Comparison of ENCODE assay signal across 11 cellular contexts in the genomic region with DNA sequence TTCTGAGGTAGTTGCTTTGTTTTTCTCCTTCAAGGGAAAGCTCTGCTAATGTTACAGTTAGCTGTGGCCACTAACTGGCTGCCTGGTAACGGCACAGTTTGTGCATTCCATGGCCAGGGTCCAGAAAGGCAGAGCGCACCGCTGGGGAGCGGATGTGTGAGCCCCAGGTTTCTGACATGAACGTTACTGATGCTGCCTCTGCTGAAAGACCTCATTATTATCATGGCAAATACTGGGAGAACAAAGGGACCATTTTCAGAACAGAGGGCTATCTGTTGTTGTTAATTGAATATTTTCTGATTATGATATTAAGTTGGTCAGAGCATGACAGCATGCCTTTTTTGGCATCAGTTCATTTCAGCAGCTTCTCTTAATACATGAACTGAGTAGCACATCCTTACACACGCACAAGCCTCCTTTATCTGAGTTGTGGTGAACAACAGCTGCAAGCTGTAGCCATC.
DNase-seq lines count a peak whose midpoint lies in the region; ATAC-seq, FAIRE-seq and TF ChIP-seq lines count a peak whose summit lies in the region.
"Had no signal": no experiment of that assay in that cellular context is flagged by ENCODE, and none has a peak within 500 bp of the region (broad histone marks: within the 10 kb centered on the region; RNA-seq: fewer than 3 reads in every experiment).

No MANE protein-coding gene starts in this region.

- ATAC-seq in GM19395 (IDR thresholded peaks at IDR 0.05; ENCODE audit: unreplicated experiment) (peak; percentile 30), psoas muscle (peak in 3 of 4 donors; percentile 76 to 89 (median 81))
- ATAC-seq in activated CD8-positive, alpha-beta T cell treated with anti-CD3 and anti-CD28 coated beads for 36 hours, result no peak

- intact Hi-C loops in psoas muscle (cut with DNase I), result no loop called here
- intact Hi-C loops in activated CD8-positive, alpha-beta T cell treated with anti-CD3 and anti-CD28 coated beads for 36 hours (cut with micrococcal nuclease), result no loop called here

- H3K27me3 Mint-ChIP-seq in activated CD8-positive, alpha-beta T cell treated with anti-CD3 and anti-CD28 coated beads for 36 hours, result peaks cover 1% of the 10 kb centered on the region

- no peaks in the 10 kb centered on the region for H3K9me3 ChIP-seq in psoas muscle
- H3K9me3 ChIP-seq: SJSA1 had no signal

- no peaks in the 10 kb centered on the region for H3K9me3 Mint-ChIP-seq in activated CD8-positive, alpha-beta T cell treated with anti-CD3 and anti-CD28 coated beads for 36 hours

- DNase-seq in NCI-H748 (lab: John Stamatoyannopoulos, UW; ENCODE audit: unreplicated experiment), result peak; percentile 92
- peak; percentile 72 for DNase-seq in fibroblast of pulmonary artery (ENCODE audit: low read depth)
- peak in 1 of 2 donors; percentile 55 for DNase-seq in psoas muscle
- DNase-seq in NCI-H345 (lab: John Stamatoyannopoulos, UW), result no peak
- DNase-seq in DMS153 (lab: John Stamatoyannopoulos, UW), result no peak
- DNase-seq in GM12891 (ENCODE audit: insufficient read length, low spot score), result no peak
- no peak for DNase-seq in activated CD8-positive, alpha-beta T cell treated with anti-CD3 and anti-CD28 coated beads for 36 hours
- DNase-seq: DMS79, MV-4-11 had no signal

- POLR2A ChIA-PET in activated CD8-positive, alpha-beta T cell treated with anti-CD3 and anti-CD28 coated beads for 36 hours (lab: Charles Lee), result no interaction called here

- CTCF ChIA-PET in activated CD8-positive, alpha-beta T cell treated with anti-CD3 and anti-CD28 coated beads for 36 hours (lab: Charles Lee), result interaction anchor here (0.6 to 1.1 kb wide), 2 partner anchors 13 to 447 kb away, joined by 3 read pairs; no protein-coding TSS in a partner anchor

- no peaks in the 10 kb centered on the region for H3K4me1 Mint-ChIP-seq in activated CD8-positive, alpha-beta T cell treated with anti-CD3 and anti-CD28 coated beads for 36 hours (ENCODE audit: low read depth)

- peak overlapping the region; percentile 24 for H3K27ac ChIP-seq in psoas muscle
- H3K27ac ChIP-seq: SJSA1 had no signal

- no peak overlapping the region for H3K4me3 Mint-ChIP-seq in activated CD8-positive, alpha-beta T cell treated with anti-CD3 and anti-CD28 coated beads for 36 hours

- FAIRE-seq in GM12891 (lab: Jason Lieb, UNC), result no peak

- no peaks in the 10 kb centered on the region for H3K27me3 ChIP-seq in psoas muscle (ENCODE audit: insufficient read depth in 3 of 3, low read length in 2 of 3)
- H3K27me3 ChIP-seq: SJSA1 had no signal

- H3K4me1 ChIP-seq in psoas muscle, result peaks cover 15% of the 10 kb centered on the region

- 22 to 25% (median 24%) methylated on average over 6 of the region's 6 CpGs for WGBS in psoas muscle, 3 donors

- no peak for TF ChIP-seq POLR2A in GM12891 (IDR thresholded peaks at IDR 0.05; ENCODE audit: low read depth, low read length)

- H3K36me3 ChIP-seq in psoas muscle (ENCODE audit: insufficient read depth in 1 of 2, low read depth in 1 of 2), result no peaks in the 10 kb centered on the region
- H3K36me3 ChIP-seq: SJSA1 had no signal

- no peak overlapping the region for H3K4me3 ChIP-seq in fibroblast of pulmonary artery (replicated peaks; ENCODE audit: low read depth, low read length)
- no peak overlapping the region for H3K4me3 ChIP-seq in psoas muscle
- H3K4me3 ChIP-seq: SJSA1 had no signal

- no peak for TF ChIP-seq CTCF in fibroblast of pulmonary artery (IDR thresholded peaks at IDR 0.05; ENCODE audit: low read length, missing control alignments)
- no peak for TF ChIP-seq CTCF in psoas muscle (IDR thresholded peaks at IDR 0.05)
- no peak for TF ChIP-seq CTCF in activated CD8-positive, alpha-beta T cell treated with anti-CD3 and anti-CD28 coated beads for 36 hours (IDR thresholded peaks at IDR 0.05)

- H3K36me3 Mint-ChIP-seq in activated CD8-positive, alpha-beta T cell treated with anti-CD3 and anti-CD28 coated beads for 36 hours (ENCODE audit: low read depth), result no peaks in the 10 kb centered on the region

- no peak overlapping the region for H3K27ac Mint-ChIP-seq in activated CD8-positive, alpha-beta T cell treated with anti-CD3 and anti-CD28 coated beads for 36 hours

TF ChIP-seq in GM12891, 5 proteins besides CTCF, POLR2A, EP300 and RAD21:
- TF ChIP-seq POLR2AphosphoS5 (IDR thresholded peaks at IDR 0.05; ENCODE audit: low read depth, low read length) (no peak), PAX5 (IDR thresholded peaks at IDR 0.05; ENCODE audit: insufficient read depth, low read length, severe bottlenecking) (no peak), SPI1 (IDR thresholded peaks at IDR 0.05; ENCODE audit: low read depth, low read length) (no peak), POU2F2 (IDR thresholded peaks at IDR 0.05; ENCODE audit: low read depth, low read length) (no peak), TAF1 (IDR thresholded peaks at IDR 0.05; ENCODE audit: low read depth, low read length) (no peak)

Comparison
In these comparisons a context has a peak if more than half of its experiments do, and no peak if none do; other contexts are left out.
1. DNase-seq: peak in NCI-H748 (single experiment) and fibroblast of pulmonary artery (single experiment); none in NCI-H345 (single experiment), DMS153 (single experiment), GM12891 (single experiment) and activated CD8-positive, alpha-beta T cell treated with anti-CD3 and anti-CD28 coated beads for 36 hours (single experiment).